Comparison of ENCODE assay signal across 1 cellular context in genomic region chr1:44674113-44675000, GRCh38.
A peak's percentile ranks its signal among the peaks of the same experiment; 100 is the strongest.
TF ChIP-seq lines count a peak whose summit lies in the region.

ARMH1 (plus strand) TSS chr1:44674714; CDS start chr1:44689698, 14,984 bp downstream.
TMEM53 (minus strand) TSS chr1:44674481; CDS start chr1:44674391, 90 bp downstream.

TF ChIP-seq in HepG2, 621 proteins besides CTCF, POLR2A, EP300 and RAD21 (continued from another document and continues in another):
- TF ChIP-seq E2F1 (CRISPR knock-in tag; IDR thresholded peaks at IDR 0.05) = no peak; the same call in 1 of the 2 replicates
- TF ChIP-seq ATF7-NPFF (CRISPR knock-in tag; IDR thresholded peaks at IDR 0.05; ENCODE audit: low read depth) = no peak
- no peak for TF ChIP-seq FLYWCH1 (CRISPR knock-in tag; IDR thresholded peaks at IDR 0.05)
- peak; percentile 62 for TF ChIP-seq ZNF709 (CRISPR knock-in tag; IDR thresholded peaks at IDR 0.05)
- TF ChIP-seq ZNF20 (CRISPR knock-in tag; IDR thresholded peaks at IDR 0.05) = no peak
- TF ChIP-seq SP5 (CRISPR knock-in tag; IDR thresholded peaks at IDR 0.05; ENCODE audit: borderline replicate concordance, low read depth) = peak; percentile 33; the same call in 1 of the 2 replicates
- TF ChIP-seq SALL1 (CRISPR knock-in tag; IDR thresholded peaks at IDR 0.05) = peak; percentile 62
- TF ChIP-seq ZNF260 (CRISPR knock-in tag; IDR thresholded peaks at IDR 0.05; ENCODE audit: borderline replicate concordance, low read depth) = no peak
- TF ChIP-seq ATAD3A (CRISPR knock-in tag; IDR thresholded peaks at IDR 0.05) = no peak
- no peak for TF ChIP-seq NFIB (CRISPR knock-in tag; IDR thresholded peaks at IDR 0.05; ENCODE audit: borderline replicate concordance)
- TF ChIP-seq, protein P1, sequence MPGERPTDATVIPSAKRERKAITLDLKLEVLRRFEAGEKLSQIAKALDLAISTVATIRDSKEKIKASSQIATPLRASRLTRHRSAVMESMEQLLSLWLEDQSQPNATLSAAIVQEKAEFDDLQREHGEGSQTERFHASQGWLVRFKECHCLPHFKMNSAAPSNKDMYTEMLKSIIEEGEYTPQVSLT (CRISPR knock-in tag; IDR thresholded peaks at IDR 0.05; ENCODE audit: borderline replicate concordance, low read depth) = no peak
- TF ChIP-seq HMG20B (CRISPR knock-in tag; conservative IDR thresholded peaks at IDR 0.05) = no peak
- TF ChIP-seq ZNF431 (CRISPR knock-in tag; IDR thresholded peaks at IDR 0.05; ENCODE audit: borderline replicate concordance, low read depth) = 0 out of 2 replicates have a peak, but pooled peaks have one; percentile 36
- peak; percentile 41; the same call in 1 of the 2 replicates for TF ChIP-seq TAF1 (CRISPR knock-in tag; IDR thresholded peaks at IDR 0.05)
- TF ChIP-seq U2AF2 (IDR thresholded peaks at IDR 0.05; ENCODE audit: low read depth, low read length) = no peak
- no peak for TF ChIP-seq NFKBIZ (CRISPR knock-in tag; IDR thresholded peaks at IDR 0.05)
- no peak for TF ChIP-seq PRPF4 (IDR thresholded peaks at IDR 0.05; ENCODE audit: low read depth, low read length, poor library complexity, severe bottlenecking)
- 0 out of 2 replicates have a peak, but pooled peaks have one; percentile 22 for TF ChIP-seq FOXJ3 (CRISPR knock-in tag; IDR thresholded peaks at IDR 0.05; ENCODE audit: borderline replicate concordance)
- TF ChIP-seq, protein P2, sequence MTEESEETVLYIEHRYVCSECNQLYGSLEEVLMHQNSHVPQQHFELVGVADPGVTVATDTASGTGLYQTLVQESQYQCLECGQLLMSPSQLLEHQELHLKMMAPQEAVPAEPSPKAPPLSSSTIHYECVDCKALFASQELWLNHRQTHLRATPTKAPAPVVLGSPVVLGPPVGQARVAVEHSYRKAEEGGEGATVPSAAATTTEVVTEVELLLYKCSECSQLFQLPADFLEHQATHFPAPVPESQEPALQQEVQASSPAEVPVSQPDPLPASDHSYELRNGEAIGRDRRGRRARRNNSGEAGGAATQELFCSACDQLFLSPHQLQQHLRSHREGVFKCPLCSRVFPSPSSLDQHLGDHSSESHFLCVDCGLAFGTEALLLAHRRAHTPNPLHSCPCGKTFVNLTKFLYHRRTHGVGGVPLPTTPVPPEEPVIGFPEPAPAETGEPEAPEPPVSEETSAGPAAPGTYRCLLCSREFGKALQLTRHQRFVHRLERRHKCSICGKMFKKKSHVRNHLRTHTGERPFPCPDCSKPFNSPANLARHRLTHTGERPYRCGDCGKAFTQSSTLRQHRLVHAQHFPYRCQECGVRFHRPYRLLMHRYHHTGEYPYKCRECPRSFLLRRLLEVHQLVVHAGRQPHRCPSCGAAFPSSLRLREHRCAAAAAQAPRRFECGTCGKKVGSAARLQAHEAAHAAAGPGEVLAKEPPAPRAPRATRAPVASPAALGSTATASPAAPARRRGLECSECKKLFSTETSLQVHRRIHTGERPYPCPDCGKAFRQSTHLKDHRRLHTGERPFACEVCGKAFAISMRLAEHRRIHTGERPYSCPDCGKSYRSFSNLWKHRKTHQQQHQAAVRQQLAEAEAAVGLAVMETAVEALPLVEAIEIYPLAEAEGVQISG (CRISPR knock-in tag; IDR thresholded peaks at IDR 0.05) = no peak
- TF ChIP-seq, protein P3, sequence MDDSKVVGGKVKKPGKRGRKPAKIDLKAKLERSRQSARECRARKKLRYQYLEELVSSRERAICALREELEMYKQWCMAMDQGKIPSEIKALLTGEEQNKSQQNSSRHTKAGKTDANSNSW (CRISPR knock-in tag; IDR thresholded peaks at IDR 0.05; ENCODE audit: borderline replicate concordance) = no peak
- peak; percentile 99 for TF ChIP-seq SP2 (CRISPR knock-in tag; IDR thresholded peaks at IDR 0.05)
- TF ChIP-seq SPEN (CRISPR knock-in tag; IDR thresholded peaks at IDR 0.05; ENCODE audit: low read depth) = peak; percentile 51; the same call in 1 of the 2 replicates
- no peak for TF ChIP-seq KMT2A (CRISPR knock-in tag; IDR thresholded peaks at IDR 0.05)
- TF ChIP-seq ZNF816 (CRISPR knock-in tag; IDR thresholded peaks at IDR 0.05; ENCODE audit: borderline replicate concordance) = no peak
- peak; percentile 69; the same call in 1 of the 2 replicates for TF ChIP-seq NCOR1 (IDR thresholded peaks at IDR 0.05; ENCODE audit: borderline replicate concordance, low read length)
- TF ChIP-seq, protein P4, sequence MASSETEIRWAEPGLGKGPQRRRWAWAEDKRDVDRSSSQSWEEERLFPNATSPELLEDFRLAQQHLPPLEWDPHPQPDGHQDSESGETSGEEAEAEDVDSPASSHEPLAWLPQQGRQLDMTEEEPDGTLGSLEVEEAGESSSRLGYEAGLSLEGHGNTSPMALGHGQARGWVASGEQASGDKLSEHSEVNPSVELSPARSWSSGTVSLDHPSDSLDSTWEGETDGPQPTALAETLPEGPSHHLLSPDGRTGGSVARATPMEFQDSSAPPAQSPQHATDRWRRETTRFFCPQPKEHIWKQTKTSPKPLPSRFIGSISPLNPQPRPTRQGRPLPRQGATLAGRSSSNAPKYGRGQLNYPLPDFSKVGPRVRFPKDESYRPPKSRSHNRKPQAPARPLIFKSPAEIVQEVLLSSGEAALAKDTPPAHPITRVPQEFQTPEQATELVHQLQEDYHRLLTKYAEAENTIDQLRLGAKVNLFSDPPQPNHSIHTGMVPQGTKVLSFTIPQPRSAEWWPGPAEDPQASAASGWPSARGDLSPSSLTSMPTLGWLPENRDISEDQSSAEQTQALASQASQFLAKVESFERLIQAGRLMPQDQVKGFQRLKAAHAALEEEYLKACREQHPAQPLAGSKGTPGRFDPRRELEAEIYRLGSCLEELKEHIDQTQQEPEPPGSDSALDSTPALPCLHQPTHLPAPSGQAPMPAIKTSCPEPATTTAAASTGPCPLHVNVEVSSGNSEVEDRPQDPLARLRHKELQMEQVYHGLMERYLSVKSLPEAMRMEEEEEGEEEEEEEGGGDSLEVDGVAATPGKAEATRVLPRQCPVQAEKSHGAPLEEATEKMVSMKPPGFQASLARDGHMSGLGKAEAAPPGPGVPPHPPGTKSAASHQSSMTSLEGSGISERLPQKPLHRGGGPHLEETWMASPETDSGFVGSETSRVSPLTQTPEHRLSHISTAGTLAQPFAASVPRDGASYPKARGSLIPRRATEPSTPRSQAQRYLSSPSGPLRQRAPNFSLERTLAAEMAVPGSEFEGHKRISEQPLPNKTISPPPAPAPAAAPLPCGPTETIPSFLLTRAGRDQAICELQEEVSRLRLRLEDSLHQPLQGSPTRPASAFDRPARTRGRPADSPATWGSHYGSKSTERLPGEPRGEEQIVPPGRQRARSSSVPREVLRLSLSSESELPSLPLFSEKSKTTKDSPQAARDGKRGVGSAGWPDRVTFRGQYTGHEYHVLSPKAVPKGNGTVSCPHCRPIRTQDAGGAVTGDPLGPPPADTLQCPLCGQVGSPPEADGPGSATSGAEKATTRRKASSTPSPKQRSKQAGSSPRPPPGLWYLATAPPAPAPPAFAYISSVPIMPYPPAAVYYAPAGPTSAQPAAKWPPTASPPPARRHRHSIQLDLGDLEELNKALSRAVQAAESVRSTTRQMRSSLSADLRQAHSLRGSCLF (CRISPR knock-in tag; IDR thresholded peaks at IDR 0.05; ENCODE audit: borderline replicate concordance) = no peak
- no peak for TF ChIP-seq ZFP36L1 (CRISPR knock-in tag; IDR thresholded peaks at IDR 0.05)
- TF ChIP-seq ATM (IDR thresholded peaks at IDR 0.05; ENCODE audit: borderline replicate concordance) = no peak
- no peak for TF ChIP-seq ZNF281 (CRISPR knock-in tag; IDR thresholded peaks at IDR 0.05; ENCODE audit: borderline replicate concordance)
- TF ChIP-seq, protein P5, sequence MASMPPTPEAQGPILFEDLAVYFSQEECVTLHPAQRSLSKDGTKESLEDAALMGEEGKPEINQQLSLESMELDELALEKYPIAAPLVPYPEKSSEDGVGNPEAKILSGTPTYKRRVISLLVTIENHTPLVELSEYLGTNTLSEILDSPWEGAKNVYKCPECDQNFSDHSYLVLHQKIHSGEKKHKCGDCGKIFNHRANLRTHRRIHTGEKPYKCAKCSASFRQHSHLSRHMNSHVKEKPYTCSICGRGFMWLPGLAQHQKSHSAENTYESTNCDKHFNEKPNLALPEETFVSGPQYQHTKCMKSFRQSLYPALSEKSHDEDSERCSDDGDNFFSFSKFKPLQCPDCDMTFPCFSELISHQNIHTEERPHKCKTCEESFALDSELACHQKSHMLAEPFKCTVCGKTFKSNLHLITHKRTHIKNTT (CRISPR knock-in tag; IDR thresholded peaks at IDR 0.05) = no peak
- no peak for TF ChIP-seq ZNF577 (CRISPR knock-in tag; IDR thresholded peaks at IDR 0.05; ENCODE audit: borderline replicate concordance, low read depth)
- TF ChIP-seq ZNF710 (CRISPR knock-in tag; IDR thresholded peaks at IDR 0.05; ENCODE audit: borderline replicate concordance) = peak; percentile 91
- no peak for TF ChIP-seq THYN1 (CRISPR knock-in tag; IDR thresholded peaks at IDR 0.05; ENCODE audit: borderline replicate concordance, low read depth)
- peak; percentile 96 for TF ChIP-seq RXRA (CRISPR knock-in tag; IDR thresholded peaks at IDR 0.05)
- TF ChIP-seq ZNF782 (CRISPR knock-in tag; IDR thresholded peaks at IDR 0.05; ENCODE audit: borderline replicate concordance) = no peak
- 0 out of 2 replicates have a peak, but pooled peaks have one; percentile 44 for TF ChIP-seq ZFP37 (CRISPR knock-in tag; IDR thresholded peaks at IDR 0.05; ENCODE audit: borderline replicate concordance)
- TF ChIP-seq FOXO4 (CRISPR knock-in tag; conservative IDR thresholded peaks at IDR 0.05) = no peak
- no peak for TF ChIP-seq RAD51 (IDR thresholded peaks at IDR 0.05; ENCODE audit: borderline replicate concordance)
- TF ChIP-seq RFXAP (CRISPR knock-in tag; IDR thresholded peaks at IDR 0.05; ENCODE audit: borderline replicate concordance) = peak; percentile 99
- TF ChIP-seq, protein P6, sequence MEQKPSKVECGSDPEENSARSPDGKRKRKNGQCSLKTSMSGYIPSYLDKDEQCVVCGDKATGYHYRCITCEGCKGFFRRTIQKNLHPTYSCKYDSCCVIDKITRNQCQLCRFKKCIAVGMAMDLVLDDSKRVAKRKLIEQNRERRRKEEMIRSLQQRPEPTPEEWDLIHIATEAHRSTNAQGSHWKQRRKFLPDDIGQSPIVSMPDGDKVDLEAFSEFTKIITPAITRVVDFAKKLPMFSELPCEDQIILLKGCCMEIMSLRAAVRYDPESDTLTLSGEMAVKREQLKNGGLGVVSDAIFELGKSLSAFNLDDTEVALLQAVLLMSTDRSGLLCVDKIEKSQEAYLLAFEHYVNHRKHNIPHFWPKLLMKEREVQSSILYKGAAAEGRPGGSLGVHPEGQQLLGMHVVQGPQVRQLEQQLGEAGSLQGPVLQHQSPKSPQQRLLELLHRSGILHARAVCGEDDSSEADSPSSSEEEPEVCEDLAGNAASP (CRISPR knock-in tag; IDR thresholded peaks at IDR 0.05; ENCODE audit: borderline replicate concordance) = no peak
- no peak for TF ChIP-seq ZNF484 (CRISPR knock-in tag; IDR thresholded peaks at IDR 0.05; ENCODE audit: borderline replicate concordance, low read depth)
- no peak for TF ChIP-seq TBL1XR1 (IDR thresholded peaks at IDR 0.05; ENCODE audit: borderline replicate concordance, low read length, partially characterized antibody)
- TF ChIP-seq ESRRA (CRISPR knock-in tag; IDR thresholded peaks at IDR 0.05; ENCODE audit: low read depth) = no peak
- TF ChIP-seq IRF2 (CRISPR knock-in tag; IDR thresholded peaks at IDR 0.05) = no peak
- TF ChIP-seq AGO2 (optimal IDR thresholded peaks at IDR 0.05; ENCODE audit: low read depth, low read length) = peak; percentile 56
- TF ChIP-seq XBP1 (CRISPR knock-in tag; IDR thresholded peaks at IDR 0.05) = no peak
- TF ChIP-seq MXD4 (CRISPR knock-in tag; IDR thresholded peaks at IDR 0.05) = peak; percentile 9; the same call in 1 of the 2 replicates
